ENCODE assay signal across 28 cellular contexts in genomic region chr7:7705316-7705715, GRCh38. TPM values are rescaled to one million over a fixed set of nuclear protein-coding genes. Genes with fewer than 3 reads are reported as not detected.
DNase-seq lines count a peak whose midpoint lies in the region; ATAC-seq, FAIRE-seq and TF ChIP-seq lines count a peak whose summit lies in the region.
"Had no signal": no experiment of that assay in that cellular context is flagged by ENCODE, and none has a peak within 500 bp of the region (broad histone marks: within the 10 kb centered on the region; RNA-seq: fewer than 3 reads in every experiment).

No MANE protein-coding gene starts in this region.

- H3K14ac ChIP-seq in trophoblast cell (ENCODE audit: low read length): no peak overlapping the region

- no peaks in the 10 kb centered on the region for H3K27me3 ChIP-seq in RWPE2 (ENCODE audit: insufficient read depth, poor library complexity, severe bottlenecking)
- no peaks in the 10 kb centered on the region for H3K27me3 ChIP-seq in suprapubic skin
- H3K27me3 ChIP-seq in trophoblast cell (ENCODE audit: insufficient read depth, low read length): no peaks in the 10 kb centered on the region
- H3K27me3 ChIP-seq: MG63, SJSA1 had no signal

- DNase-seq in RWPE2 (ENCODE audit: low spot score) (no peak), epithelial cell of prostate (ENCODE audit: low read depth, low spot score) (no peak), suprapubic skin (ENCODE audit: low spot score in 2 of 2) (no peak), trophoblast cell (no peak), RWPE1 (ENCODE audit: low spot score) (no peak), cardiac septum (ENCODE audit: low spot score) (no peak)
- DNase-seq: AML-193; C1 segment of cervical spinal cord; Caco-2; CD8-positive, alpha-beta T cell; DMS 273 treated with DMSO at 0.1 percent for 48 hours; DMS79; EL; GF-D8; KBM-7; MG63; NCI-H1694; NCI-H2029 treated with DMSO at 0.1 percent for 48 hours; NCI-H446 treated with DMSO at 0.1 percent for 48 hours; NCI-H526; NK-92 treated with Interleukin-12 subunit alpha and Interleukin-12 subunit beta, amount 100 ng/mL, for 24 hours; PC-3; Right ventricle myocardium superior had no signal

- H3K4me1 ChIP-seq in RWPE2 (ENCODE audit: insufficient read depth, poor library complexity, severe bottlenecking): peaks cover 16% of the 10 kb centered on the region
- peaks cover 24% of the 10 kb centered on the region for H3K4me1 ChIP-seq in suprapubic skin
- peaks cover 0 to 6% of the 10 kb centered on the region in 2 experiments for H3K4me1 ChIP-seq in trophoblast cell (ENCODE audit: control insufficient read depth in 1 of 2, insufficient read depth in 2 of 2, low read length in 2 of 2)

- H4K91ac ChIP-seq in trophoblast cell (ENCODE audit: low read depth, low read length): no peak overlapping the region

- peaks cover 4% of the 10 kb centered on the region for H3K79me1 ChIP-seq in trophoblast cell (ENCODE audit: low read length)

- FAIRE-seq in G401.6 (lab: Jason Lieb, UNC): peak; percentile 88
- FAIRE-seq: A204.1, GM12892, HTR-8/SVneo had no signal

- no peak overlapping the region for H2BK12ac ChIP-seq in trophoblast cell (ENCODE audit: low read length)

- H3K79me2 ChIP-seq in trophoblast cell (ENCODE audit: control insufficient read depth, insufficient read depth, low read length, poor library complexity): no peaks in the 10 kb centered on the region

- H3K9me3 ChIP-seq in RWPE2 (ENCODE audit: severe bottlenecking) (no peaks in the 10 kb centered on the region), suprapubic skin (no peaks in the 10 kb centered on the region), trophoblast cell (ENCODE audit: insufficient read depth, low read depth, low read length) (no peaks in the 10 kb centered on the region)
- H3K9me3 ChIP-seq: Caco-2, MG63, SJSA1 had no signal

- no peak overlapping the region for H2AFZ ChIP-seq in trophoblast cell (ENCODE audit: insufficient read depth, low read length, poor library complexity)

- H3K27ac ChIP-seq in RWPE2 (ENCODE audit: poor library complexity, severe bottlenecking): peak overlapping the region; percentile 11
- H3K27ac ChIP-seq in epithelial cell of prostate: peak overlapping the region; percentile 38
- H3K27ac ChIP-seq in suprapubic skin: peak overlapping the region; percentile 5
- no peak overlapping the region for H3K27ac ChIP-seq in trophoblast cell (ENCODE audit: low read depth, low read length)
- H3K27ac ChIP-seq in RWPE1: no peak overlapping the region
- H3K27ac ChIP-seq: SJSA1 had no signal

- no peak overlapping the region for H4K12ac ChIP-seq in trophoblast cell (ENCODE audit: low read depth, low read length)

- WGBS in suprapubic skin: 75% methylated on average over 2 of the region's 2 CpGs
- WGBS in trophoblast cell (ENCODE audit: extremely low coverage, insufficient coverage, insufficient read length): no CpG with 5 or more reads among the region's 2 CpGs

- H2AK5ac ChIP-seq in trophoblast cell (ENCODE audit: low read length): no peak overlapping the region

- CTCF ChIA-PET in RWPE1 (lab: Yijun Ruan, JAX): no interaction called here

- no peak overlapping the region for H4K8ac ChIP-seq in trophoblast cell (ENCODE audit: low read depth, low read length)

- H3K23ac ChIP-seq in trophoblast cell (ENCODE audit: low read length): no peak overlapping the region

- no peak overlapping the region for H2BK5ac ChIP-seq in trophoblast cell (ENCODE audit: low read depth, low read length, poor library complexity)

- no peak overlapping the region for H3K18ac ChIP-seq in trophoblast cell (ENCODE audit: low read length)

- no peak overlapping the region for H3K4ac ChIP-seq in trophoblast cell (ENCODE audit: low read depth, low read length)

- peak; percentile 38; the same call in 1 of the 3 replicates for ATAC-seq in RWPE2 (ENCODE audit: low read depth)
- ATAC-seq: CD8-positive, alpha-beta T cell; PC-3 had no signal

- H3K4me3 ChIP-seq in RWPE2 (ENCODE audit: severe bottlenecking) (no peak overlapping the region), suprapubic skin (no peak overlapping the region), trophoblast cell (ENCODE audit: low read depth, low read length) (no peak overlapping the region)
- H3K4me3 ChIP-seq: MG63, SJSA1 had no signal

- TF ChIP-seq EP300 in suprapubic skin (IDR thresholded peaks at IDR 0.05): no peak

- H3K36me3 ChIP-seq in RWPE2 (ENCODE audit: low read depth) (no peaks in the 10 kb centered on the region), suprapubic skin (no peaks in the 10 kb centered on the region), trophoblast cell (ENCODE audit: control insufficient read depth in 1 of 2, insufficient read depth in 2 of 2, low read length in 2 of 2) (no peaks in the 10 kb centered on the region)
- H3K36me3 ChIP-seq: MG63, SJSA1 had no signal

- H2BK120ac ChIP-seq in trophoblast cell (ENCODE audit: insufficient read depth, low read length, poor library complexity): no peak overlapping the region

- intact Hi-C loops in cardiac septum (cut with DNase I): no loop called here

- no peak overlapping the region for H3K4me2 ChIP-seq in trophoblast cell (ENCODE audit: low read length)

- no peak overlapping the region for H3K9ac ChIP-seq in trophoblast cell (ENCODE audit: low read length)

- TF ChIP-seq CTCF in RWPE2 (IDR thresholded peaks at IDR 0.05; ENCODE audit: poor library complexity, severe bottlenecking): no peak
- TF ChIP-seq CTCF in suprapubic skin (IDR thresholded peaks at IDR 0.05): no peak
- TF ChIP-seq CTCF in RWPE1 (conservative IDR thresholded peaks at IDR 0.05; ENCODE audit: low read depth): no peak

- POLR2A ChIA-PET in RWPE1 (lab: Yijun Ruan, JAX; ENCODE audit: low non-redundant PET): no interaction called here

- no peak for TF ChIP-seq POLR2A in suprapubic skin (IDR thresholded peaks at IDR 0.05)

RNA-seq across cellular contexts. Expression of gene RPA3, which starts 13.1 kb away (rescaled TPM):
- 10 to 100 TPM; 14.9 to 35.2 (median 18.4) TPM for total RNA-seq in suprapubic skin
- polyA plus RNA-seq in trophoblast cell (2013): 50.1 and 53.5 TPM in 2 replicates
- 18.4 TPM for total RNA-seq in cardiac septum

Comparison
In these comparisons a context has a peak if more than half of its experiments do, and no peak if none do; other contexts are left out.
1. H3K27ac ChIP-seq: peak in RWPE2 (single experiment), epithelial cell of prostate (single experiment) and suprapubic skin (single experiment); none in trophoblast cell (single experiment) and RWPE1 (single experiment).